ENCODE assay signal across 8 cellular contexts in the genomic region with DNA sequence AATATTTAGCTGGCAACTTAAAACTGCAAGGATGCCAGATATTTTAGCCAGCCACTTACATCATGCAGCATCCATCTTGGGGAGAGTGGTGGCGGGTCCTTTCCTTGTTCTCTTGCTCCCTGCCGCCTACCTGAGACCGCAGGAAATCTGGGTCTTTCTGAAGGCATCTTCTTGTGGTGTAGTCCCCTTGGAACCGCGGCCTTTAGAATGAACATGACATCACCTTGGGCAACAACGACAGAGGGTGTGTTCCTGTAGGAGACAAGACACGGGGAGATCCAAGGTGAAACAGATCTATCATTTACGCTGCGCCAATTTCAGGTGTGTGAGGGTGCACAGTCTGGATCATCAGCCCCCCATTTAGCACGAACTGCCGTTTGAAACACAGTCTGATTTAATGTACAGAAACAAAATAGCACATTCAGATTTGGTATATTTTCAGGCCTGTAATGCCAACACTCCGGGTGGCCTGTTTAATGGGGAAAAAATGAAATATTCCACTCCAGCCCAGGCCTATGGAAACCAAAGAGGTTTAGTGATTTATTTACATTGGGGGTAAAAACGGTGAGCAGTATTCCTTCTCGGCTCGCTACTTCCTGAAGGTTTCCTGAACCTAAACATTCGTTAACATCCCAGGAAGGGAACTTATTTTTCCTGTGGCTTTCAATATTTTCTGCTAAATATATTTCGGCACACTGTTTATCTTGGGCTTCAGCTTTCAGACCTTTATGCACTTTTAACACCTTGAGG. TPM values are rescaled to one million over a fixed set of nuclear protein-coding genes. Genes with fewer than 3 reads are reported as not detected.
DNase-seq lines count a peak whose midpoint lies in the region; ATAC-seq and TF ChIP-seq lines count a peak whose summit lies in the region.

No MANE protein-coding gene starts in this region.

- H4K20me1 ChIP-seq in Karpas-422 (ENCODE audit: insufficient read depth, low read depth, low read length): no peaks in the 10 kb centered on the region

- in situ Hi-C loops in ACHN (cut with HindIII; ENCODE audit: low pct_ligation_motif_present, low pct_unique_long_range_greater_than_20kb, low sequenced_read_pairs): no loop called here

- intact Hi-C loops in right lobe of liver (cut with DNase I): no loop called here

- no peaks in the 10 kb centered on the region for H3K27me3 ChIP-seq in CD4-positive, CD25-positive, alpha-beta regulatory T cell (ENCODE audit: control insufficient read depth, insufficient read depth, low read length)
- H3K27me3 ChIP-seq in Karpas-422 (ENCODE audit: low read length): no peaks in the 10 kb centered on the region
- no peaks in the 10 kb centered on the region for H3K27me3 ChIP-seq in right lobe of liver
- H3K27me3 ChIP-seq in tibial nerve: no peaks in the 10 kb centered on the region

- no peaks in the 10 kb centered on the region for H3K36me3 ChIP-seq in CD4-positive, CD25-positive, alpha-beta regulatory T cell (ENCODE audit: control insufficient read depth, insufficient read depth, low read length)
- H3K36me3 ChIP-seq in Karpas-422 (ENCODE audit: insufficient read depth, low read length): no peaks in the 10 kb centered on the region
- no peaks in the 10 kb centered on the region for H3K36me3 ChIP-seq in right lobe of liver
- no peaks in the 10 kb centered on the region for H3K36me3 ChIP-seq in tibial nerve

- H3K9me3 Mint-ChIP-seq in CD4-positive, CD25-positive, alpha-beta regulatory T cell: no peaks in the 10 kb centered on the region
- H3K9me3 Mint-ChIP-seq in activated naive CD8-positive, alpha-beta T cell treated with anti-CD3 and anti-CD28 coated beads, Interleukin-2, amount 10 ng/mL, durations not matched to agents 7 days and 5 days: no peaks in the 10 kb centered on the region

- H3K9ac ChIP-seq in Karpas-422 (ENCODE audit: low read length): peak overlapping the region; percentile 74

- H2AFZ ChIP-seq in Karpas-422 (ENCODE audit: low read length): peak overlapping the region; percentile 87

- no peak for DNase-seq in CD4-positive, CD25-positive, alpha-beta regulatory T cell
- DNase-seq in Karpas-422: no peak
- DNase-seq in activated naive CD8-positive, alpha-beta T cell treated with anti-CD3 and anti-CD28 coated beads, Interleukin-2, amount 10 ng/mL, durations not matched to agents 7 days and 5 days: peak; percentile 51
- DNase-seq in right lobe of liver: no peak
- DNase-seq in tibial nerve (ENCODE audit: low spot score in 2 of 2): no peak
- DNase-seq in cortex of kidney (lab: John Stamatoyannopoulos, UW): no peak
- DNase-seq in ACHN: no peak

- H3K9me2 ChIP-seq in Karpas-422 (replicated peaks; ENCODE audit: insufficient read depth, low read length): no peaks in the 10 kb centered on the region

- no peaks in the 10 kb centered on the region for H3K9me3 ChIP-seq in CD4-positive, CD25-positive, alpha-beta regulatory T cell (ENCODE audit: control insufficient read depth in 2 of 2, low read length in 2 of 2)
- H3K9me3 ChIP-seq in Karpas-422 (ENCODE audit: low read length) (no peaks in the 10 kb centered on the region), right lobe of liver (no peaks in the 10 kb centered on the region), tibial nerve (no peaks in the 10 kb centered on the region)

- no peak for ATAC-seq in CD4-positive, CD25-positive, alpha-beta regulatory T cell (ENCODE audit: low read depth in 2 of 2)
- no peak for ATAC-seq in activated naive CD8-positive, alpha-beta T cell treated with anti-CD3 and anti-CD28 coated beads, Interleukin-2, amount 10 ng/mL, durations not matched to agents 7 days and 5 days (ENCODE audit: low read depth)
- ATAC-seq in right lobe of liver (no peak), GM18517 (IDR thresholded peaks at IDR 0.05; ENCODE audit: unreplicated experiment) (no peak)

- peak overlapping the region; percentile 86 to 96 (median 91) for H3K4me3 Mint-ChIP-seq in CD4-positive, CD25-positive, alpha-beta regulatory T cell
- peak overlapping the region; percentile 87 for H3K4me3 Mint-ChIP-seq in activated naive CD8-positive, alpha-beta T cell treated with anti-CD3 and anti-CD28 coated beads, Interleukin-2, amount 10 ng/mL, durations not matched to agents 7 days and 5 days

- peaks cover 77% of the 10 kb centered on the region for H3K4me1 ChIP-seq in CD4-positive, CD25-positive, alpha-beta regulatory T cell (ENCODE audit: control insufficient read depth, insufficient read depth, low read length, poor library complexity, severe bottlenecking)
- H3K4me1 ChIP-seq in Karpas-422 (ENCODE audit: low read length) (peaks cover 50% of the 10 kb centered on the region), right lobe of liver (peaks cover 2 to 86% (median 60%) of the 10 kb centered on the region in 4 donors), tibial nerve (peaks cover 6 to 97% (median 89%) of the 10 kb centered on the region in 4 donors)

- TF ChIP-seq EP300 in tibial nerve (IDR thresholded peaks at IDR 0.05): no peak

- H3K4me3 ChIP-seq in CD4-positive, CD25-positive, alpha-beta regulatory T cell (ENCODE audit: low read depth, low read length): peak overlapping the region; percentile 74
- H3K4me3 ChIP-seq in Karpas-422 (ENCODE audit: low read length): peak overlapping the region; percentile 64
- H3K4me3 ChIP-seq in right lobe of liver: peak overlapping the region in 2 of 3 donors; percentile 22 to 38
- peak overlapping the region in 2 of 4 donors; percentile 22 to 44 for H3K4me3 ChIP-seq in tibial nerve

- TF ChIP-seq POLR2A in right lobe of liver (IDR thresholded peaks at IDR 0.05): no peak
- TF ChIP-seq POLR2A in tibial nerve (IDR thresholded peaks at IDR 0.05): no peak

- H3K79me2 ChIP-seq in Karpas-422 (ENCODE audit: low read length): no peaks in the 10 kb centered on the region

- peak overlapping the region; percentile 94 for H3K4me2 ChIP-seq in Karpas-422 (ENCODE audit: low read depth, low read length, poor library complexity, severe bottlenecking)

- no peaks in the 10 kb centered on the region for H3K36me3 Mint-ChIP-seq in CD4-positive, CD25-positive, alpha-beta regulatory T cell
- peaks cover 2% of the 10 kb centered on the region for H3K36me3 Mint-ChIP-seq in activated naive CD8-positive, alpha-beta T cell treated with anti-CD3 and anti-CD28 coated beads, Interleukin-2, amount 10 ng/mL, durations not matched to agents 7 days and 5 days

- POLR2A ChIA-PET in activated naive CD8-positive, alpha-beta T cell treated with anti-CD3 and anti-CD28 coated beads, Interleukin-2, amount 10 ng/mL, durations not matched to agents 7 days and 5 days (lab: Charles Lee): interaction anchor here (0.8 to 12.3 kb wide), 11 partner anchors 7 to 136 kb away, joined by 3 to 140 read pairs (median 10); partner anchors contain the start of gene IRF2BPL

- peak overlapping the region; percentile 96 for H3K27ac ChIP-seq in CD4-positive, CD25-positive, alpha-beta regulatory T cell (ENCODE audit: insufficient read depth, low read length, poor library complexity, severe bottlenecking)
- H3K27ac ChIP-seq in Karpas-422 (ENCODE audit: low read length) (peak overlapping the region; percentile 95), right lobe of liver (peak overlapping the region; percentile 92 to 98 (median 93)), tibial nerve (peak overlapping the region; percentile 83 to 99 (median 91))

- peaks cover 5% of the 10 kb centered on the region for H3K27me3 Mint-ChIP-seq in CD4-positive, CD25-positive, alpha-beta regulatory T cell
- H3K27me3 Mint-ChIP-seq in activated naive CD8-positive, alpha-beta T cell treated with anti-CD3 and anti-CD28 coated beads, Interleukin-2, amount 10 ng/mL, durations not matched to agents 7 days and 5 days: no peaks in the 10 kb centered on the region

- TF ChIP-seq CTCF in right lobe of liver (IDR thresholded peaks at IDR 0.05) (no peak), tibial nerve (IDR thresholded peaks at IDR 0.05) (no peak)

- peaks cover 36 to 94% (median 64%) of the 10 kb centered on the region in 4 donors for H3K4me1 Mint-ChIP-seq in CD4-positive, CD25-positive, alpha-beta regulatory T cell
- peaks cover 75% of the 10 kb centered on the region for H3K4me1 Mint-ChIP-seq in activated naive CD8-positive, alpha-beta T cell treated with anti-CD3 and anti-CD28 coated beads, Interleukin-2, amount 10 ng/mL, durations not matched to agents 7 days and 5 days

- 48% methylated on average over 16 of the region's 17 CpGs for WGBS in right lobe of liver (ENCODE audit: insufficient coverage, low coverage, low lambda C conversion rate, missing lambda C conversion rate)
- WGBS in tibial nerve, 2 donors: 29% methylated on average over 17 of the region's 17 CpGs

- peak overlapping the region; percentile 99 to 100 (median 100) for H3K27ac Mint-ChIP-seq in CD4-positive, CD25-positive, alpha-beta regulatory T cell
- H3K27ac Mint-ChIP-seq in activated naive CD8-positive, alpha-beta T cell treated with anti-CD3 and anti-CD28 coated beads, Interleukin-2, amount 10 ng/mL, durations not matched to agents 7 days and 5 days: peak overlapping the region; percentile 99

RNA-seq across cellular contexts. Expression of gene IRF2BPL, which starts 12.7 kb away (rescaled TPM):
- total RNA-seq in CD4-positive, CD25-positive, alpha-beta regulatory T cell: 48.9 TPM
- 1 to 10 TPM; 2.2 to 6.7 (median 4.0) TPM for polyA plus RNA-seq in CD4-positive, CD25-positive, alpha-beta regulatory T cell
- total RNA-seq in Karpas-422 (2014; rRNA removed; shearing (Covaris generic); ENCODE audit: low replicate concordance): 11.8 and 22.2 TPM in 2 replicates
- 10 to 100 TPM; 38.5 to 41.0 TPM for total RNA-seq in activated naive CD8-positive, alpha-beta T cell treated with anti-CD3 and anti-CD28 coated beads, Interleukin-2, amount 10 ng/mL, durations not matched to agents 7 days and 5 days
- 10 to 100 TPM; 11.7 to 18.1 (median 13.7) TPM for total RNA-seq in right lobe of liver
- total RNA-seq in tibial nerve: 10 to 100 TPM; 52.4 to 69.2 (median 60.7) TPM

RNA-seq across cellular contexts. Expression of gene CIPC, which starts 56.9 kb away (rescaled TPM):
- total RNA-seq in CD4-positive, CD25-positive, alpha-beta regulatory T cell: 12.3 TPM
- 10 to 100 TPM; 11.4 to 14.2 (median 12.5) TPM for polyA plus RNA-seq in CD4-positive, CD25-positive, alpha-beta regulatory T cell
- total RNA-seq in Karpas-422 (2014; rRNA removed; shearing (Covaris generic); ENCODE audit: low replicate concordance): 34.0 and 47.0 TPM in 2 replicates
- 10 to 100 TPM; 14.0 to 14.5 TPM for total RNA-seq in activated naive CD8-positive, alpha-beta T cell treated with anti-CD3 and anti-CD28 coated beads, Interleukin-2, amount 10 ng/mL, durations not matched to agents 7 days and 5 days
- 10 to 100 TPM; 10.4 to 18.7 (median 12.7) TPM for total RNA-seq in right lobe of liver
- total RNA-seq in tibial nerve: 10 to 100 TPM; 38.1 to 76.7 (median 41.5) TPM
